29 cellular contexts compared by ENCODE assay signal in the genomic region with DNA sequence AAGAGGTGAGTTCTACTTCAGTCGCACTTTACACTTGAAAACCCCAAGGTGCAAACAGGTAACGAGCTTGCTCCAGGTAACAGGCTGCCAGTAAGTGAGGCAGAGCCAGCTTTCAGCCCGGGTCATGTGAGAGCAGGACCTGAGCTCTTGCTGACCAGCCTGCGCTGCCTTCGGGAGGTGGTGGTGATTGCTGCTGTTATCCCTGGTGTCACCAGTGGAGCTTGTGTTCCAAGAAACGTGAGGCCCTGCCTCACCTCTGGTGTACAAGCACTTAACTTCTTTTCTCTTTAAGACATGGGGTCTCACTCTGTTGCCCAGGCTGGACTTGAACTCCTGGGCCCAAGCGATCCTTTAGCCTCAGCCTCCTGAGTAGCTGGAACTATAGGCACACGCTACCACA.
"Had no signal": no experiment of that assay in that cellular context is flagged by ENCODE, and none has a peak within 500 bp of the region (broad histone marks: within the 10 kb centered on the region; RNA-seq: fewer than 3 reads in every experiment).

No MANE protein-coding gene starts in this region.

- H3K27ac ChIP-seq: gastrocnemius medialis, hepatocyte, left ventricle myocardium inferior, skin epidermis, thyroid gland, upper lobe of left lung, vagina, VCaP had no signal

- DNase-seq: activated CD4-positive, alpha-beta memory T cell treated with anti-CD3 and anti-CD28 coated beads for 36 hours; activated CD4-positive, alpha-beta T cell treated with anti-CD3 and anti-CD28 coated beads for 48 hours; activated gamma-delta T cell treated with Interleukin-2 at 50 U/mL for 16 hours; activated T-cell treated with anti-CD3 and anti-CD28 coated beads, Interleukin-2, amount 50 U/mL, for 1 hour; anterior cingulate cortex; effector memory CD4-positive, alpha-beta T cell; erythroblast; gastrocnemius medialis; glutamatergic neuron; left ventricle myocardium inferior; mesendoderm; stimulated activated CD4-positive, alpha-beta T cell treated with anti-CD3 and anti-CD28 coated beads, Interleukin-12 subunit alpha, Interleukin-12 subunit beta, amount 100 ng/mL, for 4 hours; stimulated activated CD4-positive, alpha-beta T cell treated with anti-CD3 and anti-CD28 coated beads, Interleukin-4, amount 100 ng/mL, for 1 hour; stimulated activated naive CD8-positive, alpha-beta T cell treated with anti-CD3 and anti-CD28 coated beads, Interleukin-15, Interleukin-2, amounts not matched to agents 100 U/mL and 50 U/mL, for 24 hours; T-helper 9 cell; thyroid gland; upper lobe of left lung had no signal

- H3K4me3 ChIP-seq: dorsolateral prefrontal cortex, gastrocnemius medialis, hepatocyte, left ventricle myocardium inferior, lung, skin epidermis, thyroid gland, upper lobe of left lung, vagina had no signal

- H3K27me3 ChIP-seq: gastrocnemius medialis, hepatocyte, thyroid gland, upper lobe of left lung, vagina had no signal

- H3K27ac Mint-ChIP-seq: activated CD4-positive, alpha-beta memory T cell treated with anti-CD3 and anti-CD28 coated beads for 36 hours; activated T-helper 17 cell treated with anti-CD3 and anti-CD28 coated beads, Interleukin-2, amount 50 U/mL, for 72 hours; nephron; T-helper 1 cell treated with Interleukin-12 subunit alpha and Interleukin-12 subunit beta and Interleukin-4 antibody, amounts not matched to agents 30 μg/mL and 1 μg/mL, for 36 hours had no signal

- FAIRE-seq: colon, TTC549 had no signal

- H3K9me3 ChIP-seq: gastrocnemius medialis, left ventricle myocardium inferior, thyroid gland, upper lobe of left lung, vagina had no signal

- H3K4me3 Mint-ChIP-seq: activated CD4-positive, alpha-beta memory T cell treated with anti-CD3 and anti-CD28 coated beads for 36 hours; activated T-helper 17 cell treated with anti-CD3 and anti-CD28 coated beads, Interleukin-2, amount 50 U/mL, for 72 hours; nephron; T-helper 1 cell treated with Interleukin-12 subunit alpha and Interleukin-12 subunit beta and Interleukin-4 antibody, amounts not matched to agents 30 μg/mL and 1 μg/mL, for 36 hours had no signal

- H3K36me3 ChIP-seq: thyroid gland had no signal

- H3K9me3 Mint-ChIP-seq: activated CD4-positive, alpha-beta memory T cell treated with anti-CD3 and anti-CD28 coated beads for 36 hours; activated T-helper 17 cell treated with anti-CD3 and anti-CD28 coated beads, Interleukin-2, amount 50 U/mL, for 72 hours; nephron; T-helper 1 cell treated with Interleukin-12 subunit alpha and Interleukin-12 subunit beta and Interleukin-4 antibody, amounts not matched to agents 30 μg/mL and 1 μg/mL, for 36 hours had no signal

- H3K27me3 Mint-ChIP-seq: activated CD4-positive, alpha-beta memory T cell treated with anti-CD3 and anti-CD28 coated beads for 36 hours; activated T-helper 17 cell treated with anti-CD3 and anti-CD28 coated beads, Interleukin-2, amount 50 U/mL, for 72 hours had no signal

- ATAC-seq: activated T-helper 17 cell treated with anti-CD3 and anti-CD28 coated beads, Interleukin-2, amount 50 U/mL, for 72 hours; gastrocnemius medialis; sciatic nerve; stimulated activated naive CD8-positive, alpha-beta T cell treated with anti-CD3 and anti-CD28 coated beads, Interleukin-15, Interleukin-2, amounts not matched to agents 100 U/mL and 50 U/mL, for 24 hours had no signal

- H3K4me1 ChIP-seq: gastrocnemius medialis, thyroid gland, vagina had no signal
